Comparison of ENCODE assay signal across 8 cellular contexts in the genomic region with DNA sequence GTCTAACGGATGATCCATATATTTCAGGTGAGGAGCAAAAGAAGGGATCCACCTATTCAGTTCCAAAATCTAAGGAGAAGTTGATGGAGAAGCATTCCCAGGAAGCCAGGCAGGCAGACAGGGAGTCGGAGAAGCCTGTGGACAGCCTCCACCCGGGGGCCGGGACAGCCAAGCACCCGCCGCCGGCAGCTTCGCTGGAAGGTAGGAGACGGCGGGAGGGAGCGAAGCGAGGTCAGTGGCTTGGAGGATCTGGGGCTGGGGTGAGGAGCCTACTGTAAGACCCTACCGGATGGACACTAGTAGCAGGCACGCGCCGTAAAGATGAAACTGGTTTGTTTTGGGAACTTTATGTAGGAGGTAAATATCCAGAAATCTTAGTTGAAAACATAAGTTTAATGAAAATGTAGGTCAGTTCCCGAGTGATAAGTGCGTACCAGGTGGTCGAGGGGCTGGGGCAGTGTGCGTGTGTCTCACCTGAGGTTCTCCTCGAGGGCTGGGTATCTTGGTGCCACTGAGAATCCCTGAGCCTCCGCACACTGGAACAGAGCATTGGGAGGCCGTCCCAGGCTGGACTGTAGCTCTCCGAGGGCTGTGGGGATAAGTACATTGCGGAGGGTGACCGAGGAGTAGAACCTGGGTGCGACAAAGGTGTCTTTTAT. TPM values are rescaled to one million over a fixed set of nuclear protein-coding genes. Genes with fewer than 3 reads are reported as not detected.
DNase-seq lines count a peak whose midpoint lies in the region; ATAC-seq and TF ChIP-seq lines count a peak whose summit lies in the region.

No MANE protein-coding gene starts in this region.

- H3K27ac Mint-ChIP-seq in activated CD8-positive, alpha-beta T cell treated with anti-CD3 and anti-CD28 coated beads for 36 hours = peak overlapping the region; percentile 80

- no peaks in the 10 kb centered on the region for H3K9me3 ChIP-seq in BLaER1 treated with 17β-estradiol and CSF1 and Interleukin-3, amounts not matched to agents 10 nM and 100 nM (replicated peaks in 1 of 11)
- H3K9me3 ChIP-seq in heart left ventricle (no peaks in the 10 kb centered on the region), gastrocnemius medialis (no peaks in the 10 kb centered on the region)

- peaks cover 20 to 56% (median 49%) of the 10 kb centered on the region in 11 experiments for H3K36me3 ChIP-seq in BLaER1 treated with 17β-estradiol and CSF1 and Interleukin-3, amounts not matched to agents 10 nM and 100 nM
- H3K36me3 ChIP-seq in heart left ventricle = peaks cover 0 to 33% (median 11%) of the 10 kb centered on the region in 9 donors
- peaks cover 0 to 4% of the 10 kb centered on the region in 2 donors for H3K36me3 ChIP-seq in gastrocnemius medialis

- intact Hi-C loops in activated CD8-positive, alpha-beta T cell treated with anti-CD3 and anti-CD28 coated beads for 36 hours (cut with micrococcal nuclease) = no loop called here
- intact Hi-C loops in heart left ventricle (cut with DNase I) (loop anchor here in 1 of 10 donors (5.0 kb wide), 1 partner anchor 44 kb away; a partner anchor contains a TSS), gastrocnemius medialis (cut with DNase I; ENCODE audit: low total_unique reads) (loop anchor here (10.0 kb wide), 1 partner anchor 414 kb away; no protein-coding TSS in a partner anchor)

- H3K4me3 Mint-ChIP-seq in activated CD8-positive, alpha-beta T cell treated with anti-CD3 and anti-CD28 coated beads for 36 hours = peak overlapping the region; percentile 81

- CTCF ChIA-PET in HEK293T (lab: Yijun Ruan, JAX) = no interaction called here
- CTCF ChIA-PET in activated CD8-positive, alpha-beta T cell treated with anti-CD3 and anti-CD28 coated beads for 36 hours (lab: Charles Lee) = interaction anchor here (0.8 to 2.7 kb wide), 4 partner anchors 9 to 93 kb away, joined by 3 to 17 read pairs (median 6); no protein-coding TSS in a partner anchor

- H3K4me3 ChIP-seq in BLaER1 treated with 17β-estradiol and CSF1 and Interleukin-3, amounts not matched to agents 10 nM and 100 nM = peak overlapping the region; percentile 77 to 99 (median 93)
- peak overlapping the region; percentile 73 to 100 (median 94) for H3K4me3 ChIP-seq in heart left ventricle
- peak overlapping the region; percentile 96 to 100 (median 99) for H3K4me3 ChIP-seq in gastrocnemius medialis

- H4K20me1 ChIP-seq in BLaER1 treated with 17β-estradiol and CSF1 and Interleukin-3, amounts not matched to agents 10 nM and 100 nM = peaks cover 20 to 60% (median 30%) of the 10 kb centered on the region in 11 experiments; a peak in 21 of 22 replicates

- WGBS in heart left ventricle, 4 donors = 16 to 21% (median 19%) methylated on average over 27 of the region's 27 CpGs

- H3K27me3 Mint-ChIP-seq in activated CD8-positive, alpha-beta T cell treated with anti-CD3 and anti-CD28 coated beads for 36 hours = no peaks in the 10 kb centered on the region

- no peaks in the 10 kb centered on the region for H3K9me3 Mint-ChIP-seq in activated CD8-positive, alpha-beta T cell treated with anti-CD3 and anti-CD28 coated beads for 36 hours

- peak; percentile 43 for DNase-seq in HEK293T (ENCODE audit: extremely low spot score)
- DNase-seq in activated CD8-positive, alpha-beta T cell treated with anti-CD3 and anti-CD28 coated beads for 36 hours = peak; percentile 28
- DNase-seq in heart left ventricle = peak in 1 of 5 donors; percentile 24
- DNase-seq in gastrocnemius medialis = no peak
- no peak for DNase-seq in NCI-H1105 (lab: John Stamatoyannopoulos, UW)

- TF ChIP-seq POLR2A in heart left ventricle (IDR thresholded peaks at IDR 0.05) = no peak
- TF ChIP-seq POLR2A in gastrocnemius medialis (IDR thresholded peaks at IDR 0.05) = no peak

- H3K9ac ChIP-seq in BLaER1 treated with 17β-estradiol and CSF1 and Interleukin-3, amounts not matched to agents 10 nM and 100 nM = peak overlapping the region; percentile 90 to 99 (median 95)

- in situ Hi-C loops in gastrocnemius medialis (cut with MboI; ENCODE audit: low sequenced_read_pairs in 4 of 4) = no loop called here

- no peak for ATAC-seq in activated CD8-positive, alpha-beta T cell treated with anti-CD3 and anti-CD28 coated beads for 36 hours
- peak in 1 of 4 donors; percentile 22 for ATAC-seq in heart left ventricle
- no peak for ATAC-seq in gastrocnemius medialis
- ATAC-seq in GM21528 (IDR thresholded peaks at IDR 0.05; ENCODE audit: low FRiP score, unreplicated experiment) = no peak
- no peak for ATAC-seq in GM18909 (IDR thresholded peaks at IDR 0.05; ENCODE audit: poor library complexity, unreplicated experiment)

- peaks cover 29% of the 10 kb centered on the region for H3K4me1 Mint-ChIP-seq in activated CD8-positive, alpha-beta T cell treated with anti-CD3 and anti-CD28 coated beads for 36 hours (ENCODE audit: low read depth)

- TF ChIP-seq CTCF in activated CD8-positive, alpha-beta T cell treated with anti-CD3 and anti-CD28 coated beads for 36 hours (IDR thresholded peaks at IDR 0.05) = no peak
- TF ChIP-seq CTCF in heart left ventricle (IDR thresholded peaks at IDR 0.05) (no peak), gastrocnemius medialis (IDR thresholded peaks at IDR 0.05 in 4 of 5, conservative IDR thresholded peaks at IDR 0.05 in 1 of 5) (no peak)

- H3K36me3 Mint-ChIP-seq in activated CD8-positive, alpha-beta T cell treated with anti-CD3 and anti-CD28 coated beads for 36 hours (ENCODE audit: low read depth) = peaks cover 22% of the 10 kb centered on the region

- H3K4me2 ChIP-seq in BLaER1 treated with 17β-estradiol and CSF1 and Interleukin-3, amounts not matched to agents 10 nM and 100 nM = peak overlapping the region; percentile 87 to 99 (median 94)

- peaks cover 29 to 48% (median 37%) of the 10 kb centered on the region in 10 experiments for H3K4me1 ChIP-seq in BLaER1 treated with 17β-estradiol and CSF1 and Interleukin-3, amounts not matched to agents 10 nM and 100 nM
- H3K4me1 ChIP-seq in heart left ventricle = peaks cover 5 to 24% (median 18%) of the 10 kb centered on the region in 12 donors
- peaks cover 18 to 19% of the 10 kb centered on the region in 2 donors for H3K4me1 ChIP-seq in gastrocnemius medialis

- no peaks in the 10 kb centered on the region for H3K27me3 ChIP-seq in BLaER1 treated with 17β-estradiol and CSF1 and Interleukin-3, amounts not matched to agents 10 nM and 100 nM
- H3K27me3 ChIP-seq in heart left ventricle (no peaks in the 10 kb centered on the region), gastrocnemius medialis (no peaks in the 10 kb centered on the region)

- peak overlapping the region in 10 of 11 experiments; percentile 85 to 94 (median 90); a peak in 20 of 22 replicates for H3K27ac ChIP-seq in BLaER1 treated with 17β-estradiol and CSF1 and Interleukin-3, amounts not matched to agents 10 nM and 100 nM
- H3K27ac ChIP-seq in heart left ventricle (peak overlapping the region; percentile 66 to 91 (median 86)), gastrocnemius medialis (peak overlapping the region; percentile 86 to 91 (median 89))

- POLR2A ChIA-PET in HEK293T (lab: Yijun Ruan, JAX) = no interaction called here
- POLR2A ChIA-PET in activated CD8-positive, alpha-beta T cell treated with anti-CD3 and anti-CD28 coated beads for 36 hours (lab: Charles Lee) = interaction anchor here (1.3 to 2.3 kb wide), 5 partner anchors 12 to 58 kb away, joined by 4 to 8 read pairs (median 6); a partner anchor contains a TSS

TF ChIP-seq in HEK293T, 16 proteins besides CTCF, POLR2A, EP300 and RAD21:
- peak; percentile 25; the same call in 1 of the 2 replicates for TF ChIP-seq L3MBTL2 (conservative IDR thresholded peaks at IDR 0.05)
- no peak for TF ChIP-seq NFRKB (IDR thresholded peaks at IDR 0.05)
TF ChIP-seq in HEK293T: peak in this region for 1.

RNA-seq across cellular contexts. Expression of a gene that starts 0.7 kb away (rescaled TPM):
- 1 to 10 TPM; 6.3 to 7.1 TPM for total RNA-seq in activated CD8-positive, alpha-beta T cell treated with anti-CD3 and anti-CD28 coated beads for 36 hours
- total RNA-seq in heart left ventricle (1 to 10 TPM in 8 of 9 donors, under 1 TPM in 1; 0.94 to 5.1 (median 3.0) TPM), gastrocnemius medialis (1 to 10 TPM; 1.2 to 2.7 (median 2.1) TPM)
- 1 to 10 TPM; 1.8 to 3.9 TPM for polyA plus RNA-seq in heart left ventricle

RNA-seq across cellular contexts. Expression of a gene that starts 0.8 kb away (rescaled TPM):
- total RNA-seq in activated CD8-positive, alpha-beta T cell treated with anti-CD3 and anti-CD28 coated beads for 36 hours = 10 to 100 TPM; 51.1 to 56.9 TPM
- total RNA-seq in heart left ventricle (10 to 100 TPM; 35.1 to 85.1 (median 44.6) TPM), gastrocnemius medialis (100 to 1,000 TPM in 1 of 4 donors, 10 to 100 TPM in 3; 53.4 to 105 (median 78.8) TPM)
- polyA plus RNA-seq in heart left ventricle = 10 to 100 TPM; 29.3 to 86.3 TPM

RNA-seq across cellular contexts. Expression of a gene that starts 28.1 kb away (rescaled TPM):
- 10 to 100 TPM; 85.8 to 98.6 TPM for total RNA-seq in activated CD8-positive, alpha-beta T cell treated with anti-CD3 and anti-CD28 coated beads for 36 hours
- total RNA-seq in heart left ventricle (10 to 100 TPM; 16.1 to 31.4 (median 20.0) TPM), gastrocnemius medialis (10 to 100 TPM; 16.9 to 26.1 (median 19.7) TPM)
- polyA plus RNA-seq in heart left ventricle = 10 to 100 TPM; 22.9 to 30.7 TPM

RNA-seq across cellular contexts. Expression of a gene that starts 43.2 kb away (rescaled TPM):
- total RNA-seq in activated CD8-positive, alpha-beta T cell treated with anti-CD3 and anti-CD28 coated beads for 36 hours = 1 to 10 TPM; 2.6 to 3.3 TPM
- total RNA-seq in heart left ventricle = 10 to 100 TPM in 1 of 9 donors, 1 to 10 TPM in 8; 2.0 to 14.1 (median 4.0) TPM
- polyA plus RNA-seq in heart left ventricle = 10 to 100 TPM in 1 of 2 donors, 1 to 10 TPM in 1; 1.9 to 15.0 TPM
- total RNA-seq in gastrocnemius medialis = 1 to 10 TPM; 1.3 to 7.5 (median 3.2) TPM

RNA-seq across cellular contexts. Expression of a gene that starts 44.9 kb away (rescaled TPM):
- not detected for total RNA-seq in activated CD8-positive, alpha-beta T cell treated with anti-CD3 and anti-CD28 coated beads for 36 hours
- total RNA-seq in heart left ventricle = not detected
- polyA plus RNA-seq in heart left ventricle = not detected
- total RNA-seq in gastrocnemius medialis = not detected

Comparison
In these comparisons a context has a peak if more than half of its experiments do, and no peak if none do; other contexts are left out.
1. DNase-seq: peak in HEK293T (single experiment) and activated CD8-positive, alpha-beta T cell treated with anti-CD3 and anti-CD28 coated beads for 36 hours (single experiment); none in gastrocnemius medialis (0 of 2) and NCI-H1105 (single experiment).
2. Peak in every context shown above with its lines, with median percentiles within 50 percentile points of each other: H3K27ac ChIP-seq and H3K4me3 ChIP-seq.